In the genomic region with DNA sequence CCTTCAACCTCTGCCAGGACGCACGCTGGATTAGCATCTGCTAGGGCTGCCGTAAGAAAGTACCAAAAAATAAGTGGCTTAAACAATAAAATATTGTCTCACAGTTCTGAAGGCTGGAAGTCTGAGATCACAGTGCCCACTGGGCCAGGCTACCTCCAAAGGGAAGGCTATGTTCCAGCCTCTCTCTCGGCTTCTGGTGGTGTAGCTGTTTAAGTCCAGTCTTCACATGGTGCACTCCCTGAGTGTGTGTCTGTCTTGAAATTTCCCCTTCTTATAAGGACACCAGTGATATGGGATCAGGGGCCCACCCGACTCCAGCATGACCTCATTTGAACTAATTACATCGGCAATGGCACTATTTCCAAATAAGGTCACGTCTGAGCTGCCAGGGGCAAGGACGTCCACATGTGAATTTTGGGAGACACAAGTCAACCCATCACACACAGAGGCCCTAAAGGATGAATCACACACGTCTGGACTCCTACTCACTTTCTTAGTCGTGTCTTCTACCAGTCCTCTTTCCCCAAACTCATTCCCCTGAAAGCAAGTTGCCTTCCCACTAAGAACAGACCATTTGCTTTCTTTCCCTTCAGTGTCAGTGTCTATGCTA, we compare ENCODE assay signal across 8 cellular contexts.
DNase-seq lines count a peak whose midpoint lies in the region; ATAC-seq and TF ChIP-seq lines count a peak whose summit lies in the region.
"Not testable (repeated sequence)": the region's sequence is repeated elsewhere in the genome, so short reads cannot be mapped to it uniquely, and the experiment has no call there.

No MANE protein-coding gene starts in this region.

- H3K4me3 ChIP-seq in DOHH2 (ENCODE audit: low read length), result peak overlapping the region; percentile 57
- not testable (repeated sequence) for H3K4me3 ChIP-seq in Karpas-422 (ENCODE audit: low read length); fibroblast of the aortic adventitia (ENCODE audit: low read depth, low read length); neutrophil (ENCODE audit: low read depth in 1 of 2, low read length in 1 of 2)

- H3K4me1 Mint-ChIP-seq in activated T-helper 1 cell treated with anti-CD3 and anti-CD28 coated beads, Interleukin-12 subunit alpha, Interleukin-12 subunit beta, Interleukin-2, Interleukin-4 antibody, amounts not matched to agents 30 ng/mL and 10 ng/mL and 1 ng/mL, durations not matched to agents 14 hours and 24 hours and 36 hours (ENCODE audit: low read depth), result peaks cover 23% of the 10 kb centered on the region
- peaks cover 18 to 28% of the 10 kb centered on the region in 2 donors for H3K4me1 Mint-ChIP-seq in stimulated activated naive B cell treated with anti-CD40 and anti-IgM and Interleukin-4, amounts not matched to agents 10 μg/mL and 1 μg/mL and 100 μg/mL, for 72 hours

- H3K27me3 Mint-ChIP-seq in activated T-helper 1 cell treated with anti-CD3 and anti-CD28 coated beads, Interleukin-12 subunit alpha, Interleukin-12 subunit beta, Interleukin-2, Interleukin-4 antibody, amounts not matched to agents 30 ng/mL and 10 ng/mL and 1 ng/mL, durations not matched to agents 14 hours and 24 hours and 36 hours (ENCODE audit: insufficient read depth); stimulated activated naive B cell treated with anti-CD40 and anti-IgM and Interleukin-4, amounts not matched to agents 10 μg/mL and 1 μg/mL and 100 μg/mL, for 72 hours: not testable (repeated sequence)

- peak overlapping the region; percentile 69 for H3K4me3 Mint-ChIP-seq in activated T-helper 1 cell treated with anti-CD3 and anti-CD28 coated beads, Interleukin-12 subunit alpha, Interleukin-12 subunit beta, Interleukin-2, Interleukin-4 antibody, amounts not matched to agents 30 ng/mL and 10 ng/mL and 1 ng/mL, durations not matched to agents 14 hours and 24 hours and 36 hours
- H3K4me3 Mint-ChIP-seq in stimulated activated naive B cell treated with anti-CD40 and anti-IgM and Interleukin-4, amounts not matched to agents 10 μg/mL and 1 μg/mL and 100 μg/mL, for 72 hours, result peak overlapping the region; percentile 66 to 70

- H3K27ac Mint-ChIP-seq in activated T-helper 1 cell treated with anti-CD3 and anti-CD28 coated beads, Interleukin-12 subunit alpha, Interleukin-12 subunit beta, Interleukin-2, Interleukin-4 antibody, amounts not matched to agents 30 ng/mL and 10 ng/mL and 1 ng/mL, durations not matched to agents 14 hours and 24 hours and 36 hours, result peak overlapping the region; percentile 89
- H3K27ac Mint-ChIP-seq in stimulated activated naive B cell treated with anti-CD40 and anti-IgM and Interleukin-4, amounts not matched to agents 10 μg/mL and 1 μg/mL and 100 μg/mL, for 72 hours, result peak overlapping the region; percentile 99

- intact Hi-C loops in activated T-helper 1 cell treated with anti-CD3 and anti-CD28 coated beads, Interleukin-12 subunit alpha, Interleukin-12 subunit beta, Interleukin-2, Interleukin-4 antibody, amounts not matched to agents 30 ng/mL and 10 ng/mL and 1 ng/mL, durations not matched to agents 14 hours and 24 hours and 36 hours (cut with micrococcal nuclease), result loop anchor here (2.0 kb wide), 1 partner anchor 225 kb away; no protein-coding TSS in a partner anchor

- H2AFZ ChIP-seq in Karpas-422 (ENCODE audit: low read length), result not testable (repeated sequence)

- peak overlapping the region; percentile 75 for H3K4me2 ChIP-seq in DOHH2 (ENCODE audit: low read length)
- not testable (repeated sequence) for H3K4me2 ChIP-seq in Karpas-422 (ENCODE audit: low read depth, low read length, poor library complexity, severe bottlenecking)

- not testable (repeated sequence) for H3K36me3 Mint-ChIP-seq in activated T-helper 1 cell treated with anti-CD3 and anti-CD28 coated beads, Interleukin-12 subunit alpha, Interleukin-12 subunit beta, Interleukin-2, Interleukin-4 antibody, amounts not matched to agents 30 ng/mL and 10 ng/mL and 1 ng/mL, durations not matched to agents 14 hours and 24 hours and 36 hours (ENCODE audit: low read depth); stimulated activated naive B cell treated with anti-CD40 and anti-IgM and Interleukin-4, amounts not matched to agents 10 μg/mL and 1 μg/mL and 100 μg/mL, for 72 hours

- H3K27ac ChIP-seq in DOHH2 (ENCODE audit: low read depth, low read length) (peak overlapping the region; percentile 70), Karpas-422 (ENCODE audit: low read length) (peak overlapping the region; percentile 62; the same call in 1 of the 2 replicates), neutrophil (peak overlapping the region; percentile 58)

- not testable (repeated sequence) for DNase-seq in Karpas-422; activated T-helper 1 cell treated with anti-CD3 and anti-CD28 coated beads, Interleukin-12 subunit alpha, Interleukin-12 subunit beta, Interleukin-2, Interleukin-4 antibody, amounts not matched to agents 30 ng/mL and 10 ng/mL and 1 ng/mL, durations not matched to agents 14 hours and 24 hours and 36 hours (ENCODE audit: low spot score)
- DNase-seq in brain pericyte (ENCODE audit: low read depth, low spot score) (peak; percentile 18), fibroblast of the aortic adventitia (ENCODE audit: low read depth) (peak; percentile 35)
- DNase-seq in stimulated activated naive B cell treated with anti-CD40 and anti-IgM and Interleukin-4, amounts not matched to agents 10 μg/mL and 1 μg/mL and 100 μg/mL, for 72 hours, result peak; percentile 66

- TF ChIP-seq CTCF in DOHH2 (IDR thresholded peaks at IDR 0.05; ENCODE audit: low read depth, low read length, poor library complexity, severe bottlenecking); fibroblast of the aortic adventitia (IDR thresholded peaks at IDR 0.05; ENCODE audit: insufficient read depth, low read length); neutrophil (IDR thresholded peaks at IDR 0.05): not testable (repeated sequence)

- H3K9me3 Mint-ChIP-seq in activated T-helper 1 cell treated with anti-CD3 and anti-CD28 coated beads, Interleukin-12 subunit alpha, Interleukin-12 subunit beta, Interleukin-2, Interleukin-4 antibody, amounts not matched to agents 30 ng/mL and 10 ng/mL and 1 ng/mL, durations not matched to agents 14 hours and 24 hours and 36 hours; stimulated activated naive B cell treated with anti-CD40 and anti-IgM and Interleukin-4, amounts not matched to agents 10 μg/mL and 1 μg/mL and 100 μg/mL, for 72 hours: not testable (repeated sequence)

- H4K20me1 ChIP-seq in DOHH2 (ENCODE audit: control insufficient read depth, insufficient read depth, low read depth, low read length); Karpas-422 (ENCODE audit: insufficient read depth, low read depth, low read length): not testable (repeated sequence)

- H3K9me2 ChIP-seq in DOHH2 (replicated peaks; ENCODE audit: control insufficient read depth, low read length); Karpas-422 (replicated peaks; ENCODE audit: insufficient read depth, low read length): not testable (repeated sequence)

- H3K9me3 ChIP-seq in DOHH2 (ENCODE audit: control insufficient read depth, insufficient read depth, low read length); Karpas-422 (ENCODE audit: low read length); neutrophil: not testable (repeated sequence)

- not testable (repeated sequence) for H3K36me3 ChIP-seq in DOHH2 (ENCODE audit: control insufficient read depth, low read length); Karpas-422 (ENCODE audit: insufficient read depth, low read length); neutrophil

- peak; percentile 45 to 57 for ATAC-seq in activated CD4-positive, CD25-positive, alpha-beta regulatory T cell treated with anti-CD3 and anti-CD28 coated beads, Interleukin-2, amount 50 U/mL, for 24 hours
- ATAC-seq in stimulated activated naive B cell treated with anti-CD40 and anti-IgM and Interleukin-4, amounts not matched to agents 10 μg/mL and 1 μg/mL and 100 μg/mL, for 72 hours (replicated peaks), result peak; percentile 57 to 58

- not testable (repeated sequence) for H3F3A ChIP-seq in DOHH2 (ENCODE audit: control insufficient read depth, insufficient read depth)

- not testable (repeated sequence) for H3K9ac ChIP-seq in Karpas-422 (ENCODE audit: low read length)

- not testable (repeated sequence) for H3K27me3 ChIP-seq in DOHH2 (ENCODE audit: control insufficient read depth, low read length); Karpas-422 (ENCODE audit: low read length); neutrophil

- H3K79me2 ChIP-seq in DOHH2 (ENCODE audit: control insufficient read depth, low read length); Karpas-422 (ENCODE audit: low read length): not testable (repeated sequence)

- H3K4me1 ChIP-seq in DOHH2 (ENCODE audit: control insufficient read depth, low read length) (peaks cover 41% of the 10 kb centered on the region), Karpas-422 (ENCODE audit: low read length) (peaks cover 22% of the 10 kb centered on the region), neutrophil (ENCODE audit: control insufficient read depth in 1 of 2, insufficient read depth in 1 of 2, low read depth in 1 of 2, low read length in 1 of 2) (peaks cover 29 to 30% of the 10 kb centered on the region in 2 experiments)
